In the genomic region with DNA sequence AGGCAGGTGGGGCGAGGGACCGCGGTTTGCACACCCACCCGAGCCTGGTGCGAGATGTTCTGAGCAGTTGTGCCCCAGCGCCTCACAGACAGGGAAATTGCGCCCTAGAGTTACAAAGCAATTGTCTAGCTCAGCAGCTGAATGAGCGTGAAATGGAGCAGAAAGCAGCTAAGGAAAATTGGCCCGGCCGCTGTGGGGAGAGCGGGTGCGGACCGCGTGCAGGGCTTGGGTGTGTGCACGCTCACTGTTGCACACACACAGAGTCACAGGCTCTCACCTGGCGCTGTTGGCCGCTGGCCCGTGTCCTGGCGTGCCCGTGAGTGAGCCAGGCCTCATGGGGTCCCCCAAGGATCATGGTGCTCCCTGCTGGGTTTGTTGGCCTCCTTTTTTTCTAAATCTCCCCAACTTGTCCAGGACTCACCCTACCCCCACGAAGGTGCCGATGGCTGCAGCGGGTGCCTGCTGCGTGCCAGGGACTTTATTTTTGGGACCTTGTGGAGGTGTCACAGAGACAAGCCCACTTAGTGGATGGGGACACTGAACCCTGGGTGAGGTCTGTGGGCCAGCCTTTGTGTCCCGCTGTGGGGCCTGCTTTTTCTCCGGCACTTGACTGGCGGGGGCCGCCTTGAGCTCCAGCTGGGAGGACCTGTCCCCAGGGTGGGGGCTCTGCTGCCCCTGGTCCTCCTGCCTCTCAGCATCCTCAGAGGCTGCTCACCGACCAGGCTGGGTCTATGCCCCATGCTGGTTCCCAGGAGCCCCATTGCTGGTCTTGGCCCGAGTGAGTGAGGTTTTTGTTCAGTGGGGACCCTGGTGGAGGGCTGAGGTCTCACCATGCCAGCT, we compare ENCODE assay signal across 21 cellular contexts. TPM values are rescaled to one million over a fixed set of nuclear protein-coding genes. Genes with fewer than 3 reads are reported as not detected.
A peak's percentile ranks its signal among the peaks of the same experiment; 100 is the strongest.
DNase-seq lines count a peak whose midpoint lies in the region; ATAC-seq and TF ChIP-seq lines count a peak whose summit lies in the region.
"Had no signal": no experiment of that assay in that cellular context is flagged by ENCODE, and none has a peak within 500 bp of the region (broad histone marks: within the 10 kb centered on the region; RNA-seq: fewer than 3 reads in every experiment).

No MANE protein-coding gene starts in this region.

- POLR2A ChIA-PET in RWPE1 (lab: Yijun Ruan, JAX; ENCODE audit: low non-redundant PET) = interaction anchor here (0.6 kb wide), 1 partner anchor 18 kb away, joined by 7 read pairs; no protein-coding TSS in a partner anchor

- no peak overlapping the region for H3K4me3 Mint-ChIP-seq in stimulated activated memory B cell treated with anti-CD40 and anti-IgM and Interleukin-4, amounts not matched to agents 10 μg/mL and 1 μg/mL and 100 μg/mL, for 72 hours
- H3K4me3 Mint-ChIP-seq: activated naive CD4-positive, alpha-beta T cell treated with anti-CD3 and anti-CD28 coated beads, Interleukin-2, amount 50 U/mL, for 24 hours; activated T-cell treated with anti-CD3 and anti-CD28 coated beads, Interleukin-2, amount 50 U/mL, for 24 hours; stimulated activated naive CD8-positive, alpha-beta T cell treated with anti-CD3 and anti-CD28 coated beads, Interleukin-15, Interleukin-2, amounts not matched to agents 100 ng/mL and 50 ng/mL, for 24 hours had no signal

- H3K27ac Mint-ChIP-seq in stimulated activated memory B cell treated with anti-CD40 and anti-IgM and Interleukin-4, amounts not matched to agents 10 μg/mL and 1 μg/mL and 100 μg/mL, for 72 hours = no peak overlapping the region
- H3K27ac Mint-ChIP-seq: activated naive CD4-positive, alpha-beta T cell treated with anti-CD3 and anti-CD28 coated beads, Interleukin-2, amount 50 U/mL, for 24 hours; activated T-cell treated with anti-CD3 and anti-CD28 coated beads, Interleukin-2, amount 50 U/mL, for 24 hours; stimulated activated naive CD8-positive, alpha-beta T cell treated with anti-CD3 and anti-CD28 coated beads, Interleukin-15, Interleukin-2, amounts not matched to agents 100 ng/mL and 50 ng/mL, for 24 hours had no signal

- H3K27me3 ChIP-seq in BLaER1 treated with 17β-estradiol and CSF1 and Interleukin-3, amounts not matched to agents 10 nM and 100 nM = no peaks in the 10 kb centered on the region
- H3K27me3 ChIP-seq in parathyroid adenoma (ENCODE audit: control insufficient read depth, insufficient read depth, low read length) = no peaks in the 10 kb centered on the region
- H3K27me3 ChIP-seq: uterus had no signal

- H3K9me3 Mint-ChIP-seq in stimulated activated memory B cell treated with anti-CD40 and anti-IgM and Interleukin-4, amounts not matched to agents 10 μg/mL and 1 μg/mL and 100 μg/mL, for 72 hours = no peaks in the 10 kb centered on the region
- H3K9me3 Mint-ChIP-seq: activated naive CD4-positive, alpha-beta T cell treated with anti-CD3 and anti-CD28 coated beads, Interleukin-2, amount 50 U/mL, for 24 hours; activated T-cell treated with anti-CD3 and anti-CD28 coated beads, Interleukin-2, amount 50 U/mL, for 24 hours; stimulated activated naive CD8-positive, alpha-beta T cell treated with anti-CD3 and anti-CD28 coated beads, Interleukin-15, Interleukin-2, amounts not matched to agents 100 ng/mL and 50 ng/mL, for 24 hours had no signal

- intact Hi-C loops in left ventricle myocardium superior (cut with micrococcal nuclease) = no loop called here

- H3K36me3 Mint-ChIP-seq in stimulated activated memory B cell treated with anti-CD40 and anti-IgM and Interleukin-4, amounts not matched to agents 10 μg/mL and 1 μg/mL and 100 μg/mL, for 72 hours = no peaks in the 10 kb centered on the region
- H3K36me3 Mint-ChIP-seq: activated naive CD4-positive, alpha-beta T cell treated with anti-CD3 and anti-CD28 coated beads, Interleukin-2, amount 50 U/mL, for 24 hours had no signal

- no peaks in the 10 kb centered on the region for H3K9me3 ChIP-seq in BLaER1 treated with 17β-estradiol and CSF1 and Interleukin-3, amounts not matched to agents 10 nM and 100 nM (replicated peaks in 1 of 11)
- H3K9me3 ChIP-seq in parathyroid adenoma (ENCODE audit: control insufficient read depth, low read length) = no peaks in the 10 kb centered on the region
- H3K9me3 ChIP-seq: prostate gland, uterus had no signal

- DNase-seq in RWPE1 (ENCODE audit: low spot score) (no peak), left ventricle myocardium superior (peak; percentile 53), KG1 (lab: John Stamatoyannopoulos, UW) (no peak), DMS 273 treated with DMSO at 0.1 percent for 48 hours (lab: John Stamatoyannopoulos, UW) (no peak)
- DNase-seq: activated CD4-positive, alpha-beta T cell treated with anti-CD3 and anti-CD28 coated beads, Interleukin-2, amount 50 U/mL, for 48 hours; activated T-cell treated with anti-CD3 and anti-CD28 coated beads, Interleukin-2, amount 50 U/mL, for 24 hours; effector CD4-positive, alpha-beta T cell; kidney glomerular epithelial cell; MM.1S; NCI-H187 treated with DMSO at 0.1 percent for 48 hours; NCI-H524 treated with DMSO at 0.1 percent for 48 hours; stimulated activated CD4-positive, alpha-beta T cell treated with anti-CD3 and anti-CD28 coated beads, Interleukin-15, amount 100 ng/mL, for 24 hours; uterus had no signal

- TF ChIP-seq CTCF in RWPE1 (conservative IDR thresholded peaks at IDR 0.05; ENCODE audit: low read depth) (no peak), parathyroid adenoma (IDR thresholded peaks at IDR 0.05) (no peak)

- peaks cover 21% of the 10 kb centered on the region for H3K27me3 Mint-ChIP-seq in stimulated activated memory B cell treated with anti-CD40 and anti-IgM and Interleukin-4, amounts not matched to agents 10 μg/mL and 1 μg/mL and 100 μg/mL, for 72 hours
- H3K27me3 Mint-ChIP-seq: activated naive CD4-positive, alpha-beta T cell treated with anti-CD3 and anti-CD28 coated beads, Interleukin-2, amount 50 U/mL, for 24 hours; stimulated activated naive CD8-positive, alpha-beta T cell treated with anti-CD3 and anti-CD28 coated beads, Interleukin-15, Interleukin-2, amounts not matched to agents 100 ng/mL and 50 ng/mL, for 24 hours had no signal

- peaks cover 0 to 23% (median 0%) of the 10 kb centered on the region in 11 experiments; a peak in 2 of 22 replicates for H3K36me3 ChIP-seq in BLaER1 treated with 17β-estradiol and CSF1 and Interleukin-3, amounts not matched to agents 10 nM and 100 nM
- H3K36me3 ChIP-seq in parathyroid adenoma (ENCODE audit: control insufficient read depth, insufficient read depth, low read length) = no peaks in the 10 kb centered on the region
- H3K36me3 ChIP-seq: prostate gland, uterus had no signal

- ATAC-seq in left ventricle myocardium superior (no peak), HG03196 (IDR thresholded peaks at IDR 0.05; ENCODE audit: unreplicated experiment) (no peak)
- no peak for ATAC-seq in stimulated activated memory B cell treated with anti-CD40 and anti-IgM and Interleukin-4, amounts not matched to agents 10 μg/mL and 1 μg/mL and 100 μg/mL, for 72 hours
- ATAC-seq: Panc1 had no signal

- peaks cover 86 to 94% (median 90%) of the 10 kb centered on the region in 10 experiments for H3K4me1 ChIP-seq in BLaER1 treated with 17β-estradiol and CSF1 and Interleukin-3, amounts not matched to agents 10 nM and 100 nM
- peaks cover 34% of the 10 kb centered on the region for H3K4me1 ChIP-seq in parathyroid adenoma

- H4K20me1 ChIP-seq in BLaER1 treated with 17β-estradiol and CSF1 and Interleukin-3, amounts not matched to agents 10 nM and 100 nM = peaks cover 88 to 96% (median 95%) of the 10 kb centered on the region in 11 experiments

- H3K79me2 ChIP-seq in parathyroid adenoma = peaks cover 91% of the 10 kb centered on the region

- H3K27ac ChIP-seq in BLaER1 treated with 17β-estradiol and CSF1 and Interleukin-3, amounts not matched to agents 10 nM and 100 nM = peak overlapping the region in 2 of 11 experiments; percentile 10 to 13; a peak in 2 of 22 replicates
- peak overlapping the region; percentile 99 for H3K27ac ChIP-seq in RWPE1
- H3K27ac ChIP-seq in parathyroid adenoma = no peak overlapping the region
- H3K27ac ChIP-seq: uterus had no signal

- peaks cover 25% of the 10 kb centered on the region for H3K4me1 Mint-ChIP-seq in stimulated activated memory B cell treated with anti-CD40 and anti-IgM and Interleukin-4, amounts not matched to agents 10 μg/mL and 1 μg/mL and 100 μg/mL, for 72 hours

- peak overlapping the region in 9 of 11 experiments; percentile 15 to 95 (median 89); a peak in 14 of 22 replicates for H3K9ac ChIP-seq in BLaER1 treated with 17β-estradiol and CSF1 and Interleukin-3, amounts not matched to agents 10 nM and 100 nM
- H3K9ac ChIP-seq in parathyroid adenoma = no peak overlapping the region

- 0 out of 20 replicates have a peak overlapping the region, but pooled peaks of 1 of the 10 experiments have one; percentile 15 for H3K4me3 ChIP-seq in BLaER1 treated with 17β-estradiol and CSF1 and Interleukin-3, amounts not matched to agents 10 nM and 100 nM
- H3K4me3 ChIP-seq in parathyroid adenoma (ENCODE audit: low read depth, low read length) = peak overlapping the region; percentile 9
- H3K4me3 ChIP-seq: prostate gland, uterus had no signal

- H3K4me2 ChIP-seq in BLaER1 treated with 17β-estradiol and CSF1 and Interleukin-3, amounts not matched to agents 10 nM and 100 nM = peak overlapping the region; percentile 90 to 100 (median 98)
- peak overlapping the region; percentile 73 for H3K4me2 ChIP-seq in parathyroid adenoma (ENCODE audit: low read length)

- no peak overlapping the region for H2AFZ ChIP-seq in parathyroid adenoma

- CTCF ChIA-PET in RWPE1 (lab: Yijun Ruan, JAX) = no interaction called here

RNA-seq across cellular contexts. Expression of a gene that starts 5.2 kb away (rescaled TPM):
- total RNA-seq in left ventricle myocardium superior = 90.8 TPM
